1 cellular context compared by ENCODE assay signal in the genomic region with DNA sequence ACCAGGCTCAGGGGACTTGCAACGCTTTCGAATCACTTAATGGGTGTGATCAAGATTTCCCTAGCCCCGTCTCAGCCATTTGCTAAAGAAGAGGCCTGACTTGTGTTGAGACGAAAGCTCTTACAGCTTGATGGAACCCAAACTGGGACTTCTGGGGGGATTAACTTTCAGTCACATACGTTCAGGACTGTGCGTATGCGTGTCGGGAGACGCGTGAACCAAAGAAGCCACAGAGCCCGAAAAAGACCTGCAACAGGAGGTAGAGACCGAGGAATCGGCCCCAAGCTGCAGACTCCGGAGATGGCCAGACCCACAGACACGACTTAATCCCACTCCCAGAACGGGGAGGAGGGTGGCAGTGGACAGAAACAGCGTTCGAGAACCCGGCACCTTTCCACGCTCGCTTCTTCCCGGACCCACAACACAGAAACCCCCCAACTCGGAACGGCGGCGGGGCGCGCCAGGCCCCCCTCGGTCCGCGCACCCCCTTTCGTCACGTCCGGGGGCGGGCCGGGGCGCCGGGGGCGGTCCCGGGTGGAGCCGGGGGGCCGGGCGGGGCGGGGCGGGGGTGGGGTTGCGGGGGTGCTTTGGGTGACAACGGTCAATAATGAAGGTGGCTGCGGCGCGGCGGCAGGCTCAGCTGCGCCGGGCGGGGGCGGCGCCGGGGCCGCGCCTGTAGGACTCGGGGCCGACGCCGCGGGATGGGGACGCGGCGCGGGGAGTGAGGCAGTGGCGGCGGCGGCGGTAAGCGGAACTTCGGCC.
A peak's percentile ranks its signal among the peaks of the same experiment; 100 is the strongest.
TF ChIP-seq lines count a peak whose summit lies in the region.

Gene ATP11B, plus strand, starts transcription at position 604 of the 762 bp plus-strand sequence. CDS start 256 bp downstream, outside the sequence.

TF ChIP-seq in HEK293, 187 proteins besides CTCF, POLR2A, EP300 and RAD21 (continued from another document):
- TF ChIP-seq, protein P1, sequence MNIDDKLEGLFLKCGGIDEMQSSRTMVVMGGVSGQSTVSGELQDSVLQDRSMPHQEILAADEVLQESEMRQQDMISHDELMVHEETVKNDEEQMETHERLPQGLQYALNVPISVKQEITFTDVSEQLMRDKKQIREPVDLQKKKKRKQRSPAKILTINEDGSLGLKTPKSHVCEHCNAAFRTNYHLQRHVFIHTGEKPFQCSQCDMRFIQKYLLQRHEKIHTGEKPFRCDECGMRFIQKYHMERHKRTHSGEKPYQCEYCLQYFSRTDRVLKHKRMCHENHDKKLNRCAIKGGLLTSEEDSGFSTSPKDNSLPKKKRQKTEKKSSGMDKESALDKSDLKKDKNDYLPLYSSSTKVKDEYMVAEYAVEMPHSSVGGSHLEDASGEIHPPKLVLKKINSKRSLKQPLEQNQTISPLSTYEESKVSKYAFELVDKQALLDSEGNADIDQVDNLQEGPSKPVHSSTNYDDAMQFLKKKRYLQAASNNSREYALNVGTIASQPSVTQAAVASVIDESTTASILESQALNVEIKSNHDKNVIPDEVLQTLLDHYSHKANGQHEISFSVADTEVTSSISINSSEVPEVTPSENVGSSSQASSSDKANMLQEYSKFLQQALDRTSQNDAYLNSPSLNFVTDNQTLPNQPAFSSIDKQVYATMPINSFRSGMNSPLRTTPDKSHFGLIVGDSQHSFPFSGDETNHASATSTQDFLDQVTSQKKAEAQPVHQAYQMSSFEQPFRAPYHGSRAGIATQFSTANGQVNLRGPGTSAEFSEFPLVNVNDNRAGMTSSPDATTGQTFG (tag by site-specific recombination; IDR thresholded peaks at IDR 0.05; ENCODE audit: borderline replicate concordance): no peak
- TF ChIP-seq SCRT2 (tag by site-specific recombination; IDR thresholded peaks at IDR 0.05): peak; percentile 96
- TF ChIP-seq ZFP37 (tag by site-specific recombination; IDR thresholded peaks at IDR 0.05): peak; percentile 74
- TF ChIP-seq ZNF501 (tag by site-specific recombination; IDR thresholded peaks at IDR 0.05): peak; percentile 65; the same call in 1 of the 2 replicates
- TF ChIP-seq ZNF37A (tag by site-specific recombination; IDR thresholded peaks at IDR 0.05): no peak
- no peak for TF ChIP-seq ZSCAN18 (tag by site-specific recombination; IDR thresholded peaks at IDR 0.05)
- no peak for TF ChIP-seq ZNF558 (tag by site-specific recombination; IDR thresholded peaks at IDR 0.05)
- TF ChIP-seq ZNF629 (tag by site-specific recombination; IDR thresholded peaks at IDR 0.05): peak; percentile 49; the same call in 1 of the 2 replicates
- TF ChIP-seq ZNF600 (tag by site-specific recombination; IDR thresholded peaks at IDR 0.05): 0 out of 2 replicates have a peak, but pooled peaks have one; percentile 27
- 0 out of 2 replicates have a peak, but pooled peaks have one; percentile 29 for TF ChIP-seq ZNF692 (tag by site-specific recombination; IDR thresholded peaks at IDR 0.05)
- no peak for TF ChIP-seq ZNF548 (tag by site-specific recombination; IDR thresholded peaks at IDR 0.05)
- peak; percentile 69 for TF ChIP-seq SP3 (tag by site-specific recombination; IDR thresholded peaks at IDR 0.05)
TF ChIP-seq in HEK293: peak in this region for 32.
